8 cellular contexts compared by ENCODE assay signal in the genomic region with DNA sequence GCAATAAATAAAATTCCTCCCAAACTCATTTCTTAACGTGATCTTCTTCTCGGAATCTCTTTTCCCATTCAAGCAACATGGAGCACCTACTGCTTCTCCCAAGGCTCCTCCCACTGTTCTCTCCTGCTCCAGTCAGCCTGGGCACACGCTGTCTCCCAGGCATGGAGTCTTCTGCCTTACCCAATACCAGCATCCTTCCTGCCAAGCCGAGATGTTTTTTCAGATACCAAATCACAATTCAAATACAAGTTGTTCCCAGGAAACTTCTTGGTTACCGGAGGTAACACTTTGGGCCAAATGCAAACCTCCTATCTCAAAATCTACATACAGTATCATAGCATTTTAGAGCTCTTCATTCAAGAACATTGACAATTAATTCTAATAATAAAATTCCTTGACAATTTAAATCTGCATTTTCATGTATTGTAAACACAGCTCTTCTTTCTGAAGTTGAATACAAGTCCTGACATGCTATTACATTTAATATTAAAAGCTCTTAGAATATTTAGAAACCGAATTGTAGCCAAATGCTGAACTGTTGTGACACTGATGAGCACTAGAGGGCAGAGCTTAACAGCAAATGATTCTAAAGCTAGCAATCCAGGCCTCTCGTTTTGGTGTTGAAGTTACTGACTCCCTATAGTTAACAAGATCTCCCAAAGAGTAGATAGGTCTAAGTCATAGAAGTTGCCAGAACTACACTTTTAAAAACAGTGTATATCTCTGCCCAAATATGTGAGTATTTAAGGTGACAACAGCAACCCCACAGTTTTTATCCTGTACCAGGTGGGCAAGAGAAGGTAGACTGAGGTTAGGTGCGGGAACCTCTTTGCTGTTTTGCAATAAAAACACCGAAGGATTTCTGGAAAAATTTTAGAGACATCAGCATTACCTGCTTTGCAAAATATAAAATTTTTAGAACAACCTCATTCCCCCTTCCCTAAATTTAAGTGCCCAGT. TPM values are rescaled to one million over a fixed set of nuclear protein-coding genes. Genes with fewer than 3 reads are reported as not detected.
A peak's percentile ranks its signal among the peaks of the same experiment; 100 is the strongest.
DNase-seq lines count a peak whose midpoint lies in the region; ATAC-seq, FAIRE-seq and TF ChIP-seq lines count a peak whose summit lies in the region.

No MANE protein-coding gene starts in this region.

- CTCF ChIA-PET in mammary epithelial cell (lab: Charles Lee; ENCODE audit: low non-redundant PET): interaction anchor here (0.5 to 2.0 kb wide), 8 partner anchors 22 to 215 kb away, joined by 3 to 24 read pairs (median 4); no protein-coding TSS in a partner anchor

- H3K9me3 ChIP-seq in mammary epithelial cell (replicated peaks; ENCODE audit: insufficient read depth, low read length) (no peaks in the 10 kb centered on the region), kidney (ENCODE audit: control insufficient read depth in 1 of 2, low read length in 2 of 2) (no peaks in the 10 kb centered on the region)

- H3K4me3 ChIP-seq in mammary epithelial cell (replicated peaks in 1 of 3; ENCODE audit: insufficient read depth in 1 of 3, low read depth in 2 of 3, low read length in 3 of 3) (no peak overlapping the region), kidney (ENCODE audit: low read length in 2 of 2) (no peak overlapping the region)

- H3K4me1 ChIP-seq in mammary epithelial cell (ENCODE audit: insufficient read depth, low read length) (peaks cover 65% of the 10 kb centered on the region), kidney (ENCODE audit: control insufficient read depth in 1 of 2, insufficient read depth in 1 of 2, low read depth in 1 of 2, low read length in 2 of 2) (no peaks in the 10 kb centered on the region)

- WGBS in mammary epithelial cell (ENCODE audit: low coverage, missing lambda C conversion rate): 23% methylated on average over 9 of the region's 9 CpGs

- H2AFZ ChIP-seq in mammary epithelial cell (ENCODE audit: low read depth, low read length): no peak overlapping the region

- H3K9ac ChIP-seq in mammary epithelial cell (ENCODE audit: insufficient read depth, low read length): no peak overlapping the region
- H3K9ac ChIP-seq in kidney (ENCODE audit: low read length in 2 of 2): no peak overlapping the region

- dilution Hi-C loops in mammary epithelial cell (cut with HindIII; ENCODE audit: low sequenced_read_pairs): no loop called here

- peaks cover 100% of the 10 kb centered on the region for H3K79me2 ChIP-seq in mammary epithelial cell (ENCODE audit: insufficient read depth, low read length)

- no TSS peak for BruUV-seq in mammary epithelial cell (replicated peaks; lab: Mats Ljungman, UMichigan)

- intact Hi-C loops in mammary epithelial cell (cut with micrococcal nuclease) (loop anchor here (1.0 to 2.0 kb wide), 4 partner anchors 51 to 215 kb away; no protein-coding TSS in a partner anchor), kidney (cut with DNase I) (loop anchor here (5.0 kb wide), 1 partner anchor 183 kb away; no protein-coding TSS in a partner anchor)

- ATAC-seq in GM19351 (IDR thresholded peaks at IDR 0.05; ENCODE audit: unreplicated experiment): peak; percentile 73

- H3K36me3 ChIP-seq in mammary epithelial cell (ENCODE audit: insufficient read depth, low read length) (peaks cover 30% of the 10 kb centered on the region), kidney (ENCODE audit: control insufficient read depth in 1 of 2, insufficient read depth in 2 of 2, low read length in 2 of 2) (no peaks in the 10 kb centered on the region)

- in situ Hi-C loops in SK-MEL-5 (cut with HindIII; ENCODE audit: low pct_unique_long_range_greater_than_20kb, low sequenced_read_pairs) (no loop called here), mammary epithelial cell (cut with MboI; ENCODE audit: low sequenced_read_pairs in 2 of 2) (loop anchor here in 1 of 2 donors (10.0 kb wide), 1 partner anchor 195 kb away; no protein-coding TSS in a partner anchor)

- no peaks in the 10 kb centered on the region for H3K27me3 ChIP-seq in mammary epithelial cell (ENCODE audit: insufficient read depth, low read length)

- H4K20me1 ChIP-seq in mammary epithelial cell (ENCODE audit: insufficient read depth, low read length): peaks cover 3% of the 10 kb centered on the region

- peak; percentile 44 for DNase-seq in COLO829 (ENCODE audit: low spot score)
- peak; percentile 55 for DNase-seq in NCI-H1105 (lab: John Stamatoyannopoulos, UW)
- peak; percentile 80 for DNase-seq in SK-MEL-5 (ENCODE audit: low read depth, low spot score)
- peak; percentile 59 for DNase-seq in mammary epithelial cell
- DNase-seq in kidney: no peak
- DNase-seq in stimulated activated naive CD4-positive, alpha-beta T cell treated with Interleukin-2 at 50 U/mL for 16 hours (lab: John Stamatoyannopoulos, UW): peak; percentile 13
- no peak for DNase-seq in activated effector memory CD4-positive, alpha-beta T cell treated with Interleukin-2 at 50 U/mL for 16 hours

- peak; percentile 97 for FAIRE-seq in kidney (lab: Jason Lieb, UNC)

- peak overlapping the region; percentile 35 for H3K27ac ChIP-seq in mammary epithelial cell (ENCODE audit: insufficient read depth, low read depth, low read length)
- no peak overlapping the region for H3K27ac ChIP-seq in kidney (ENCODE audit: low read depth in 2 of 2, low read length in 2 of 2)

- TF ChIP-seq CTCF in mammary epithelial cell (conservative IDR thresholded peaks at IDR 0.05 in 1 of 2, IDR thresholded peaks at IDR 0.05 in 1 of 2; ENCODE audit: extremely low read depth in 1 of 2, insufficient read depth in 1 of 2, low read depth in 1 of 2, low read length in 2 of 2): peak; percentile 74 to 78
- TF ChIP-seq CTCF in kidney (IDR thresholded peaks at IDR 0.05; ENCODE audit: borderline replicate concordance, extremely low read depth, insufficient read depth): peak; percentile 92

- peak overlapping the region; percentile 44 for H3K4me2 ChIP-seq in mammary epithelial cell (ENCODE audit: insufficient read depth, low read depth, low read length)

RNA-seq across cellular contexts. Expression of gene BCAR3, which starts 52.3 kb away (rescaled TPM):
- 34.5 and 36.9 TPM in 2 replicates for total RNA-seq in SK-MEL-5 (2014; rRNA removed; shearing (Covaris generic))
- 26.4 and 30.1 TPM in 2 replicates for polyA plus RNA-seq in SK-MEL-5 (2015; cell fraction: cytosol; rRNA removed)
- polyA plus RNA-seq in SK-MEL-5 (2015; cell fraction: nucleus; rRNA removed): 20.5 and 22.6 TPM in 2 replicates
- 100 to 1,000 TPM in 1 of 2 donors, 10 to 100 TPM in 1; 93.0 to 171 TPM for total RNA-seq in mammary epithelial cell
- polyA plus RNA-seq in mammary epithelial cell: 123 TPM
- 185 TPM for polyA minus RNA-seq in mammary epithelial cell
- 25.4 TPM for total RNA-seq in kidney
- 28.4 TPM for polyA plus RNA-seq in kidney (ENCODE audit: insufficient read depth, low read depth, low replicate concordance)

Comparison
In these comparisons a context has a peak if more than half of its experiments do, and no peak if none do; other contexts are left out.
1. DNase-seq: peak in COLO829 (single experiment), NCI-H1105 (single experiment), SK-MEL-5 (single experiment), mammary epithelial cell (single experiment) and stimulated activated naive CD4-positive, alpha-beta T cell treated with Interleukin-2 at 50 U/mL for 16 hours (single experiment); none in kidney (single experiment) and activated effector memory CD4-positive, alpha-beta T cell treated with Interleukin-2 at 50 U/mL for 16 hours (single experiment).